Comparison of ENCODE assay signal across 9 cellular contexts in genomic region chr12:68932123-68932700, GRCh38. TPM values are rescaled to one million over a fixed set of nuclear protein-coding genes. Genes with fewer than 3 reads are reported as not detected.
DNase-seq lines count a peak whose midpoint lies in the region; ATAC-seq and TF ChIP-seq lines count a peak whose summit lies in the region.
"Had no signal": no experiment of that assay in that cellular context is flagged by ENCODE, and none has a peak within 500 bp of the region (broad histone marks: within the 10 kb centered on the region; RNA-seq: fewer than 3 reads in every experiment).

No MANE protein-coding gene starts in this region.

- ATAC-seq in activated CD4-positive, alpha-beta T cell treated with anti-CD3 and anti-CD28 coated beads for 36 hours: peak; percentile 28
- peak; percentile 38 for ATAC-seq in HG02798 (IDR thresholded peaks at IDR 0.05; ENCODE audit: poor library complexity, unreplicated experiment)

- peaks cover 38% of the 10 kb centered on the region for H3K27me3 ChIP-seq in ectodermal cell (ENCODE audit: control insufficient read depth, insufficient read depth, low read length, poor library complexity, severe bottlenecking)
- no peaks in the 10 kb centered on the region for H3K27me3 ChIP-seq in vagina

- H3K9me3 Mint-ChIP-seq in activated CD4-positive, alpha-beta T cell treated with anti-CD3 and anti-CD28 coated beads for 36 hours (ENCODE audit: low read depth): no peaks in the 10 kb centered on the region

- 28 to 43% methylated on average over 8 to 9 of the region's 9 CpGs for WGBS in ectodermal cell, 2 experiments

- no peak for DNase-seq in activated CD4-positive, alpha-beta T cell treated with anti-CD3 and anti-CD28 coated beads for 36 hours
- no peak for DNase-seq in activated CD4-positive, alpha-beta T cell treated with anti-CD3 and anti-CD28 coated beads, Interleukin-2, amount 50 U/mL, for 4 hours
- DNase-seq in OCI-LY7 (ENCODE audit: low spot score) (peak; percentile 47), midbrain (lab: John Stamatoyannopoulos, UW) (peak; percentile 55), vagina (ENCODE audit: extremely low spot score in 2 of 2) (no peak), T-helper 9 cell (no peak)
- DNase-seq: DND-41 had no signal

- peak overlapping the region; percentile 71 for H3K27ac Mint-ChIP-seq in activated CD4-positive, alpha-beta T cell treated with anti-CD3 and anti-CD28 coated beads for 36 hours

- no peaks in the 10 kb centered on the region for H3K79me2 ChIP-seq in OCI-LY7 (ENCODE audit: insufficient read depth, low read depth, low read length)

- TF ChIP-seq CTCF in OCI-LY7 (conservative IDR thresholded peaks at IDR 0.05; ENCODE audit: low read length) (no peak), vagina (IDR thresholded peaks at IDR 0.05) (no peak)

- H3K4me1 ChIP-seq in OCI-LY7 (ENCODE audit: insufficient read depth, low read length, poor library complexity, severe bottlenecking) (peaks cover 28% of the 10 kb centered on the region), ectodermal cell (ENCODE audit: control insufficient read depth, insufficient read depth, low read length) (no peaks in the 10 kb centered on the region), vagina (peaks cover 6% of the 10 kb centered on the region)

- peaks cover 15% of the 10 kb centered on the region for H3K36me3 Mint-ChIP-seq in activated CD4-positive, alpha-beta T cell treated with anti-CD3 and anti-CD28 coated beads for 36 hours (ENCODE audit: low read depth)

- peak overlapping the region; percentile 7 for H3K27ac ChIP-seq in OCI-LY7 (ENCODE audit: low read depth, low read length, poor library complexity, severe bottlenecking)
- H3K27ac ChIP-seq in ectodermal cell (ENCODE audit: insufficient read depth, low read depth, low read length, poor library complexity, severe bottlenecking): no peak overlapping the region
- peak overlapping the region; percentile 38 for H3K27ac ChIP-seq in vagina

- POLR2A ChIA-PET in activated CD4-positive, alpha-beta T cell treated with anti-CD3 and anti-CD28 coated beads for 36 hours (lab: Charles Lee): interaction anchor here (1.1 kb wide), 1 partner anchor 75 kb away, joined by 3 read pairs; no protein-coding TSS in a partner anchor
- POLR2A ChIA-PET in OCI-LY7 (lab: Charles Lee): interaction anchor here (0.8 to 1.0 kb wide), 2 partner anchors 29 to 60 kb away, joined by 3 to 7 read pairs; no protein-coding TSS in a partner anchor

- H3K36me3 ChIP-seq in OCI-LY7 (ENCODE audit: insufficient read depth, low read length) (no peaks in the 10 kb centered on the region; the same call in 1 of the 2 replicates), ectodermal cell (ENCODE audit: control insufficient read depth, insufficient read depth, low read length) (no peaks in the 10 kb centered on the region), vagina (no peaks in the 10 kb centered on the region)

- H3K9me2 ChIP-seq in OCI-LY7 (ENCODE audit: insufficient read depth, low read length): no peaks in the 10 kb centered on the region

- CTCF ChIA-PET in activated CD4-positive, alpha-beta T cell treated with anti-CD3 and anti-CD28 coated beads for 36 hours (lab: Charles Lee): interaction anchor here (0.7 kb wide), 1 partner anchor 14 kb away, joined by 3 read pairs; no protein-coding TSS in a partner anchor
- CTCF ChIA-PET in OCI-LY7 (lab: Charles Lee; ENCODE audit: unreplicated experiment): interaction anchor here (0.8 kb wide), 1 partner anchor 35 kb away, joined by 3 read pairs; no protein-coding TSS in a partner anchor

- H3K27me3 Mint-ChIP-seq in activated CD4-positive, alpha-beta T cell treated with anti-CD3 and anti-CD28 coated beads for 36 hours: peaks cover 17% of the 10 kb centered on the region

- H3K4me3 ChIP-seq in OCI-LY7 (ENCODE audit: low read depth, low read length, poor library complexity, severe bottlenecking) (peak overlapping the region; percentile 72), ectodermal cell (ENCODE audit: insufficient read depth, low read depth, low read length) (peak overlapping the region; percentile 45), vagina (peak overlapping the region; percentile 59 to 77)

- H2AFZ ChIP-seq in OCI-LY7 (ENCODE audit: low read length): peak overlapping the region; percentile 86

- peak overlapping the region; percentile 80 for H3K4me3 Mint-ChIP-seq in activated CD4-positive, alpha-beta T cell treated with anti-CD3 and anti-CD28 coated beads for 36 hours

- H3K4me1 Mint-ChIP-seq in activated CD4-positive, alpha-beta T cell treated with anti-CD3 and anti-CD28 coated beads for 36 hours: peaks cover 9% of the 10 kb centered on the region

- H3K9me3 ChIP-seq in OCI-LY7 (ENCODE audit: low read length) (peaks cover 13% of the 10 kb centered on the region; the same call in 1 of the 2 replicates), ectodermal cell (ENCODE audit: control insufficient read depth, low read length) (no peaks in the 10 kb centered on the region), vagina (no peaks in the 10 kb centered on the region)

- intact Hi-C loops in activated CD4-positive, alpha-beta T cell treated with anti-CD3 and anti-CD28 coated beads for 36 hours (cut with DNase I, micrococcal nuclease): loop anchor here (2.0 to 5.0 kb wide), 3 partner anchors 139 to 305 kb away; partner anchors contain the start of gene CPSF6 (in 1 of the 2)
- intact Hi-C loops in OCI-LY7 (cut with micrococcal nuclease; ENCODE audit: unreplicated experiment): loop anchor here (5.0 kb wide), 2 partner anchors 45 to 135 kb away; no protein-coding TSS in a partner anchor
- intact Hi-C loops in vagina (cut with DNase I): no loop called here

- TSS peak; percentile 60 for BruUV-seq in OCI-LY7 (replicated peaks; lab: Mats Ljungman, UMichigan)

- no peaks in the 10 kb centered on the region for H4K20me1 ChIP-seq in OCI-LY7 (ENCODE audit: insufficient read depth, low read length)

- no peak for TF ChIP-seq POLR2A in vagina (IDR thresholded peaks at IDR 0.05)

- peak overlapping the region; percentile 91 for H3K4me2 ChIP-seq in OCI-LY7 (ENCODE audit: low read length)

RNA-seq across cellular contexts. Expression of gene CPM, which starts 0.8 kb away (rescaled TPM):
- total RNA-seq in activated CD4-positive, alpha-beta T cell treated with anti-CD3 and anti-CD28 coated beads for 36 hours: 10 to 100 TPM; 18.0 to 18.7 TPM
- 3.8 and 4.8 TPM in 2 replicates for total RNA-seq in OCI-LY7 (2014; rRNA removed; shearing (Covaris generic))
- 10.5 and 13.0 TPM in 2 replicates for total RNA-seq in OCI-LY7 (2022)
- 1.1 TPM for polyA plus RNA-seq in ectodermal cell (2013, experiment 1 of 4)
- polyA plus RNA-seq in ectodermal cell (2013, experiment 2 of 4): 0.78 TPM
- polyA plus RNA-seq in ectodermal cell (2013, experiment 3 of 4): 0.27 TPM
- polyA plus RNA-seq in ectodermal cell (2013, experiment 4 of 4): 0.53 TPM
- total RNA-seq in vagina: 35.4 TPM

Comparison
In these comparisons a context has a peak if more than half of its experiments do, and no peak if none do; other contexts are left out.
1. DNase-seq: peak in OCI-LY7 (single experiment) and midbrain (single experiment); none in activated CD4-positive, alpha-beta T cell treated with anti-CD3 and anti-CD28 coated beads for 36 hours (single experiment), activated CD4-positive, alpha-beta T cell treated with anti-CD3 and anti-CD28 coated beads, Interleukin-2, amount 50 U/mL, for 4 hours (0 of 2), vagina (0 of 2) and T-helper 9 cell (single experiment).
2. Peak in every context shown above with its lines, with median percentiles within 50 percentile points of each other: H3K4me3 ChIP-seq.